In genomic region chr10:79866903-79867302, GRCh38 we compare ENCODE assay signal across 1 cellular context. TPM values are rescaled to one million over a fixed set of nuclear protein-coding genes. Genes with fewer than 3 reads are reported as not detected.
"Had no signal": no experiment of that assay in that cellular context is flagged by ENCODE, and none has a peak within 500 bp of the region (broad histone marks: within the 10 kb centered on the region; RNA-seq: fewer than 3 reads in every experiment).

No MANE protein-coding gene starts in this region.

RNA-seq across cellular contexts. Expression of gene NUTM2E, which starts 40.4 kb away (rescaled TPM):
- total RNA-seq: G401 had no signal
